Comparison of ENCODE assay signal across 22 cellular contexts in genomic region chr16:50306287-50306686, GRCh38. TPM values are rescaled to one million over a fixed set of nuclear protein-coding genes. Genes with fewer than 3 reads are reported as not detected.
A peak's percentile ranks its signal among the peaks of the same experiment; 100 is the strongest.
DNase-seq lines count a peak whose midpoint lies in the region; ATAC-seq, FAIRE-seq and TF ChIP-seq lines count a peak whose summit lies in the region.
"Had no signal": no experiment of that assay in that cellular context is flagged by ENCODE, and none has a peak within 500 bp of the region (broad histone marks: within the 10 kb centered on the region; RNA-seq: fewer than 3 reads in every experiment).

No MANE protein-coding gene starts in this region.

- H3F3A ChIP-seq in SK-N-SH (replicated peaks; ENCODE audit: insufficient read depth) = no peaks in the 10 kb centered on the region

- H3K9me3 Mint-ChIP-seq in naive thymus-derived CD4-positive, alpha-beta T cell = no peaks in the 10 kb centered on the region
- H3K9me3 Mint-ChIP-seq: activated T-cell treated with anti-CD3 and anti-CD28 coated beads, Interleukin-2, amount 50 U/mL, for 72 hours had no signal

- CTCF ChIA-PET in SK-N-SH (lab: Yijun Ruan, JAX) = interaction anchor here (0.9 kb wide), 1 partner anchor 91 kb away, joined by 3 read pairs; no protein-coding TSS in a partner anchor
- CTCF ChIA-PET in naive thymus-derived CD4-positive, alpha-beta T cell (lab: Charles Lee) = interaction anchor here (1.2 kb wide), 1 partner anchor 32 kb away, joined by 4 read pairs; no protein-coding TSS in a partner anchor

- no peak overlapping the region for H2AFZ ChIP-seq in SK-N-SH (ENCODE audit: low read depth)

- no peak for TF ChIP-seq CTCF in SK-N-SH (IDR thresholded peaks at IDR 0.05)

- DNase-seq in SK-N-SH = peak; percentile 14
- peak; percentile 32 for DNase-seq in Right ventricle myocardium superior
- DNase-seq in left cardiac atrium = no peak
- DNase-seq in naive thymus-derived CD4-positive, alpha-beta T cell = peak in 2 of 9 donors; percentile 0 to 16
- DNase-seq in ureter (ENCODE audit: low spot score) = peak; percentile 35
- DNase-seq in H54 (ENCODE audit: insufficient read length, low spot score) = no peak
- DNase-seq in kidney glomerular epithelial cell (lab: John Stamatoyannopoulos, UW) = no peak
- DNase-seq: activated CD4-positive, alpha-beta T cell treated with anti-CD3 and anti-CD28 coated beads for 48 hours; activated T-cell treated with anti-CD3 and anti-CD28 coated beads, Interleukin-2, amount 50 U/mL, for 72 hours; amniotic stem cell; Calu3; effector memory CD4-positive, alpha-beta T cell; Kasumi-1; NCI-H1105 treated with DMSO at 0.1 percent for 48 hours; occipital lobe had no signal

- no peaks in the 10 kb centered on the region for H3K36me3 ChIP-seq in SK-N-SH (replicated peaks in 1 of 2; ENCODE audit: control insufficient read depth in 1 of 2, insufficient read depth in 2 of 2, low read length in 1 of 2)
- H3K36me3 ChIP-seq in naive thymus-derived CD4-positive, alpha-beta T cell (ENCODE audit: control insufficient read depth in 2 of 3, insufficient read depth in 3 of 3, low read length in 3 of 3) = peaks cover 0 to 97% (median 3%) of the 10 kb centered on the region in 3 experiments
- H3K36me3 ChIP-seq: cardiac muscle cell had no signal

- H3K4me1 Mint-ChIP-seq in naive thymus-derived CD4-positive, alpha-beta T cell = peaks cover 0 to 8% (median 5%) of the 10 kb centered on the region in 7 donors
- H3K4me1 Mint-ChIP-seq: B cell had no signal

- H3K36me3 Mint-ChIP-seq in naive thymus-derived CD4-positive, alpha-beta T cell = peaks cover 0 to 21% (median 7%) of the 10 kb centered on the region in 5 donors

- H3K9ac ChIP-seq in SK-N-SH = no peak overlapping the region

- TF ChIP-seq EP300 in SK-N-SH (IDR thresholded peaks at IDR 0.05; ENCODE audit: borderline replicate concordance in 1 of 2, low read depth in 1 of 2, low read length in 1 of 2) = no peak

- TF ChIP-seq POLR2A in H54 (IDR thresholded peaks at IDR 0.05; ENCODE audit: low read depth, low read length) = no peak

- WGBS in SK-N-SH (ENCODE audit: low lambda C conversion rate) = 97% methylated on average over 5 of the region's 9 CpGs

- no peak for TF ChIP-seq RAD21 in SK-N-SH (IDR thresholded peaks at IDR 0.05; ENCODE audit: low read length)

- no peak overlapping the region for H3K4me3 ChIP-seq in SK-N-SH (ENCODE audit: low read depth in 2 of 2, low read length in 1 of 2)
- no peak overlapping the region for H3K4me3 ChIP-seq in naive thymus-derived CD4-positive, alpha-beta T cell (ENCODE audit: low read length)
- H3K4me3 ChIP-seq: cardiac muscle cell, left lung, upper lobe of right lung had no signal

- H3K4me1 ChIP-seq in SK-N-SH (ENCODE audit: control insufficient read depth in 1 of 2, insufficient read depth in 2 of 2, low read depth in 1 of 2, low read length in 1 of 2) = peaks cover 0 to 23% of the 10 kb centered on the region in 2 experiments; a peak in 1 of 4 replicates
- no peaks in the 10 kb centered on the region for H3K4me1 ChIP-seq in naive thymus-derived CD4-positive, alpha-beta T cell (ENCODE audit: control insufficient read depth in 2 of 2, insufficient read depth in 2 of 2, low read length in 2 of 2)

- no peak overlapping the region for H3K4me2 ChIP-seq in SK-N-SH

- intact Hi-C loops in Right ventricle myocardium superior (cut with DNase I) (no loop called here), left cardiac atrium (cut with DNase I) (no loop called here)
- intact Hi-C loops in naive thymus-derived CD4-positive, alpha-beta T cell (cut with micrococcal nuclease) = no loop called here

- no peaks in the 10 kb centered on the region for H3K9me3 ChIP-seq in SK-N-SH
- no peaks in the 10 kb centered on the region for H3K9me3 ChIP-seq in naive thymus-derived CD4-positive, alpha-beta T cell (ENCODE audit: control insufficient read depth in 2 of 3, low read length in 3 of 3)
- H3K9me3 ChIP-seq: left lung, upper lobe of right lung had no signal

- H3K27ac Mint-ChIP-seq in naive thymus-derived CD4-positive, alpha-beta T cell = peak overlapping the region in 6 of 9 donors; percentile 32 to 67 (median 50)

- ATAC-seq in SK-N-SH treated with all-trans-retinoic acid at 6 μM for 48 hours = no peak
- ATAC-seq in Right ventricle myocardium superior (ENCODE audit: poor library complexity) = no peak
- no peak for ATAC-seq in left cardiac atrium
- ATAC-seq in naive thymus-derived CD4-positive, alpha-beta T cell = no peak
- ATAC-seq: activated T-cell treated with anti-CD3 and anti-CD28 coated beads, Interleukin-2, amount 50 U/mL, for 72 hours; left lung; sciatic nerve; upper lobe of right lung had no signal

- no peak overlapping the region for H3K4me3 Mint-ChIP-seq in naive thymus-derived CD4-positive, alpha-beta T cell
- H3K4me3 Mint-ChIP-seq: activated T-cell treated with anti-CD3 and anti-CD28 coated beads, Interleukin-2, amount 50 U/mL, for 72 hours; B cell had no signal

- H3K9me2 ChIP-seq in SK-N-SH = no peaks in the 10 kb centered on the region

- H4K20me1 ChIP-seq in SK-N-SH (ENCODE audit: insufficient read depth) = no peaks in the 10 kb centered on the region

- H3K79me2 ChIP-seq in SK-N-SH (ENCODE audit: insufficient read depth) = no peaks in the 10 kb centered on the region

- no peak overlapping the region for H3K27ac ChIP-seq in SK-N-SH (ENCODE audit: low read depth in 2 of 2, low read length in 1 of 2)
- no peak overlapping the region for H3K27ac ChIP-seq in naive thymus-derived CD4-positive, alpha-beta T cell (ENCODE audit: low read depth, low read length)
- H3K27ac ChIP-seq: 22Rv1, cardiac muscle cell, left lung, upper lobe of right lung had no signal

- no peaks in the 10 kb centered on the region for H3K27me3 ChIP-seq in SK-N-SH (ENCODE audit: insufficient read depth)
- no peaks in the 10 kb centered on the region for H3K27me3 ChIP-seq in naive thymus-derived CD4-positive, alpha-beta T cell (ENCODE audit: control insufficient read depth in 2 of 2, insufficient read depth in 2 of 2, low read length in 2 of 2)
- H3K27me3 ChIP-seq: cardiac muscle cell, left lung, upper lobe of right lung had no signal

- POLR2A ChIA-PET in SK-N-SH (lab: Yijun Ruan, JAX) = interaction anchor here (1.2 kb wide), 1 partner anchor 9 kb away, joined by 3 read pairs; no protein-coding TSS in a partner anchor
- POLR2A ChIA-PET in naive thymus-derived CD4-positive, alpha-beta T cell (lab: Charles Lee) = interaction anchor here (0.7 to 1.1 kb wide), 3 partner anchors 31 to 361 kb away, joined by 3 read pairs; no protein-coding TSS in a partner anchor

- FAIRE-seq in H54 (lab: Jason Lieb, UNC) = no peak

- H3K27me3 Mint-ChIP-seq in naive thymus-derived CD4-positive, alpha-beta T cell = no peaks in the 10 kb centered on the region
- H3K27me3 Mint-ChIP-seq: B cell had no signal

TF ChIP-seq in SK-N-SH, 30 proteins besides CTCF, POLR2A, EP300 and RAD21 (continues in another document):
- TF ChIP-seq, protein P1, sequence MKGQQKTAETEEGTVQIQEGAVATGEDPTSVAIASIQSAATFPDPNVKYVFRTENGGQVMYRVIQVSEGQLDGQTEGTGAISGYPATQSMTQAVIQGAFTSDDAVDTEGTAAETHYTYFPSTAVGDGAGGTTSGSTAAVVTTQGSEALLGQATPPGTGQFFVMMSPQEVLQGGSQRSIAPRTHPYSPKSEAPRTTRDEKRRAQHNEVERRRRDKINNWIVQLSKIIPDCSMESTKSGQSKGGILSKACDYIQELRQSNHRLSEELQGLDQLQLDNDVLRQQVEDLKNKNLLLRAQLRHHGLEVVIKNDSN (IDR thresholded peaks at IDR 0.05; ENCODE audit: borderline replicate concordance, low read depth) = no peak
- TF ChIP-seq JUND (IDR thresholded peaks at IDR 0.05) (no peak), MEF2A (IDR thresholded peaks at IDR 0.05; ENCODE audit: borderline replicate concordance, low read depth) (no peak), EZH2phosphoT487 (IDR thresholded peaks at IDR 0.05; ENCODE audit: borderline replicate concordance, low read depth) (no peak), NFIC (IDR thresholded peaks at IDR 0.05; ENCODE audit: borderline replicate concordance) (no peak), SIN3A (IDR thresholded peaks at IDR 0.05; ENCODE audit: borderline replicate concordance, low read depth, low read length) (no peak), FOXM1 (IDR thresholded peaks at IDR 0.05; ENCODE audit: low read depth) (no peak)
- TF ChIP-seq, protein P2, sequence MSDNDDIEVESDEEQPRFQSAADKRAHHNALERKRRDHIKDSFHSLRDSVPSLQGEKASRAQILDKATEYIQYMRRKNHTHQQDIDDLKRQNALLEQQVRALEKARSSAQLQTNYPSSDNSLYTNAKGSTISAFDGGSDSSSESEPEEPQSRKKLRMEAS (IDR thresholded peaks at IDR 0.05; ENCODE audit: low read depth) = no peak

TF ChIP-seq in SK-N-SH treated with all-trans-retinoic acid at 6 μM for 48 hours, 23 proteins besides CTCF, POLR2A, EP300 and RAD21 (continues in another document):
- TF ChIP-seq ZNF565 (CRISPR knock-in tag; conservative IDR thresholded peaks at IDR 0.05; ENCODE audit: low read depth) (no peak), GLIS3 (CRISPR knock-in tag; IDR thresholded peaks at IDR 0.05) (no peak), ZFP30 (CRISPR knock-in tag; IDR thresholded peaks at IDR 0.05) (no peak), BACH2 (CRISPR knock-in tag; IDR thresholded peaks at IDR 0.05; ENCODE audit: borderline replicate concordance) (no peak), TCF4 (CRISPR knock-in tag; IDR thresholded peaks at IDR 0.05; ENCODE audit: borderline replicate concordance) (no peak)

RNA-seq across cellular contexts. Expression of gene ADCY7, which starts 39.9 kb away (rescaled TPM):
- polyA plus RNA-seq in SK-N-SH (2012; rRNA removed) = 13.8 and 14.3 TPM in 2 replicates
- polyA plus RNA-seq in SK-N-SH (2012; cell fraction: cytosol; rRNA removed) = 6.6 and 11.7 TPM in 2 replicates
- polyA plus RNA-seq in SK-N-SH (2012; cell fraction: nucleus; rRNA removed) = 24.3 and 32.0 TPM in 2 replicates
- 9.3 TPM for total RNA-seq in Right ventricle myocardium superior
- total RNA-seq in left cardiac atrium = 10 to 100 TPM; 14.3 to 23.7 TPM
- total RNA-seq in naive thymus-derived CD4-positive, alpha-beta T cell = 100 to 1,000 TPM; 179 to 326 (median 208) TPM
- polyA plus RNA-seq in naive thymus-derived CD4-positive, alpha-beta T cell = 10 to 100 TPM; 62.6 to 85.7 TPM
- total RNA-seq in ureter = 18.6 TPM

Comparison
In these comparisons a context has a peak if more than half of its experiments do, and no peak if none do; other contexts are left out.
1. DNase-seq: peak in SK-N-SH (single experiment), Right ventricle myocardium superior (single experiment) and ureter (single experiment); none in left cardiac atrium (single experiment), H54 (single experiment) and kidney glomerular epithelial cell (single experiment).